25 cellular contexts compared by ENCODE assay signal in the genomic region with DNA sequence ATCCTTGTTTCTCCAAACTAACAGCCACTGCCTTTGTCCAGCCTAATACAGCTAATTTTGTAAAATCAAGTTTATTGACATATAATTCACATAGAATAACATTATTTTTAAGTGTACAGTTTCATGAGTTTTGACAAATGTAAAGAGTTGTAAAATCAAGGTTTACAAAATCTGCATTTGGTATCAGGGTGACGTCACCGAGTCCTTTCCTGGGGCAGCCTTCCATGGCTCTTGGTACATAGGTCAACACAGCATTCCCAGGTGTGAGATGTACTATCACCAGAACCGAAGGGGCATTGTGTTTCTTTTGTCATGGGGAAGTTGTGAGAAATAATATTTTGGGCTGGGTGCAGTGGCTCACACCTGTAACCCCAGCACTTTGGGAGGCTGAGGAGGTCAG. TPM values are rescaled to one million over a fixed set of nuclear protein-coding genes. Genes with fewer than 3 reads are reported as not detected.
DNase-seq lines count a peak whose midpoint lies in the region; ATAC-seq, FAIRE-seq and TF ChIP-seq lines count a peak whose summit lies in the region.
"Had no signal": no experiment of that assay in that cellular context is flagged by ENCODE, and none has a peak within 500 bp of the region (broad histone marks: within the 10 kb centered on the region; RNA-seq: fewer than 3 reads in every experiment).

No MANE protein-coding gene starts in this region.

- H4K5ac ChIP-seq in H9 (ENCODE audit: insufficient read length, low read depth, low read length) = no peak overlapping the region

- no peak overlapping the region for H3K4me2 ChIP-seq in H9 (ENCODE audit: insufficient read depth, insufficient read length, low read length)
- no peak overlapping the region for H3K4me2 ChIP-seq in K562 (ENCODE audit: insufficient read depth, low read length)
- H3K4me2 ChIP-seq: A549; BLaER1 treated with 17β-estradiol and CSF1 and Interleukin-3, amounts not matched to agents 10 nM and 100 nM had no signal

- in situ Hi-C loops in K562 (cut with MboI) = no loop called here

- H2BK5ac ChIP-seq in H9 (ENCODE audit: insufficient read length, low read length) = no peak overlapping the region

- intact Hi-C loops in K562 (cut with micrococcal nuclease) = no loop called here

- H3K36me3 Mint-ChIP-seq in H9 (ENCODE audit: insufficient read depth in 1 of 3, low read depth in 3 of 3) = peaks cover 0 to 12% (median 5%) of the 10 kb centered on the region in 3 experiments; a peak in 2 of 7 replicates
- H3K36me3 Mint-ChIP-seq: CD14-positive monocyte; CD4-positive, alpha-beta memory T cell had no signal

- H3K27ac ChIP-seq in H9 (ENCODE audit: insufficient read length, low read depth, low read length) (no peak overlapping the region), K562 (ENCODE audit: extremely low read depth, low read depth, low read length) (no peak overlapping the region), small intestine (ENCODE audit: low read depth in 1 of 2, low read length in 1 of 2) (no peak overlapping the region)
- H3K27ac ChIP-seq: A549; BLaER1 treated with 17β-estradiol and CSF1 and Interleukin-3, amounts not matched to agents 10 nM and 100 nM had no signal

- DNase-seq in H9 = peak; percentile 16
- no peak for DNase-seq in K562 (ENCODE audit: extremely low read depth in 1 of 4, low spot score in 3 of 4)
- peak; percentile 22 for DNase-seq in islet precursor cell
- DNase-seq in small intestine = peak; percentile 34
- DNase-seq in NCI-H1048 (lab: John Stamatoyannopoulos, UW) = no peak
- DNase-seq in HEK293T (ENCODE audit: extremely low spot score) = no peak
- DNase-seq: 8988T; ACHN; AML-193; BE2C; Calu3; CD4-positive, alpha-beta memory T cell; COR-L47; DMS53; DMS79 treated with DMSO at 0.1 percent for 48 hours; GF-D8; GOT3; HCEC 1CT had no signal

- H4K8ac ChIP-seq in H9 (replicated peaks; ENCODE audit: insufficient read length, low read depth, low read length) = no peak overlapping the region

- no peak for TF ChIP-seq CTCF in H9 (conservative IDR thresholded peaks at IDR 0.05)
- TF ChIP-seq CTCF in K562 (IDR thresholded peaks at IDR 0.05 in 2 of 3, conservative IDR thresholded peaks at IDR 0.05 in 1 of 3; ENCODE audit: insufficient read depth in 2 of 3, low read depth in 1 of 3, low read length in 3 of 3) = no peak

- H3K36me3 ChIP-seq in K562 (ENCODE audit: control insufficient read depth, insufficient read depth, low read length) (no peaks in the 10 kb centered on the region), small intestine (ENCODE audit: control insufficient read depth in 2 of 2, insufficient read depth in 2 of 2, low read length in 2 of 2) (no peaks in the 10 kb centered on the region)
- H3K36me3 ChIP-seq: BE2C; BLaER1 treated with 17β-estradiol and CSF1 and Interleukin-3, amounts not matched to agents 10 nM and 100 nM had no signal

- H3K27me3 Mint-ChIP-seq in H9 (ENCODE audit: low read depth) = no peaks in the 10 kb centered on the region

- H3K23ac ChIP-seq in H9 (ENCODE audit: insufficient read length, low read depth, low read length) = no peak overlapping the region

- no peaks in the 10 kb centered on the region for H3K23me2 ChIP-seq in H9 (ENCODE audit: insufficient read length, low read depth, low read length, poor library complexity, severe bottlenecking)

- CTCF ChIA-PET in K562 (lab: Yijun Ruan, JAX; ENCODE audit: low intra/inter-chr PET ratio) = no interaction called here
- CTCF ChIA-PET in HEK293T (lab: Yijun Ruan, JAX) = no interaction called here

- no peak overlapping the region for H2BK12ac ChIP-seq in H9 (ENCODE audit: insufficient read length, low read depth, low read length)

- H3K27me3 ChIP-seq in H9 (ENCODE audit: insufficient read depth, low read length) (no peaks in the 10 kb centered on the region), K562 (ENCODE audit: control insufficient read depth in 2 of 2, insufficient read depth in 2 of 2, low read length in 2 of 2) (peaks cover 4 to 8% of the 10 kb centered on the region in 2 experiments; a peak in 2 of 5 replicates), small intestine (ENCODE audit: control insufficient read depth in 2 of 2, insufficient read depth in 2 of 2, low read length in 2 of 2) (no peaks in the 10 kb centered on the region)
- H3K27me3 ChIP-seq: BE2C; BLaER1 treated with 17β-estradiol and CSF1 and Interleukin-3, amounts not matched to agents 10 nM and 100 nM had no signal

- no peak overlapping the region for H2BK15ac ChIP-seq in H9 (ENCODE audit: low read depth, low read length)

- H4K20me1 ChIP-seq in H9 (ENCODE audit: control insufficient read depth, insufficient read depth, insufficient read length) (no peaks in the 10 kb centered on the region), K562 (replicated peaks; ENCODE audit: control insufficient read depth, insufficient read depth, low read length) (no peaks in the 10 kb centered on the region; the same call in 1 of the 2 replicates)
- H4K20me1 ChIP-seq: BLaER1 treated with 17β-estradiol and CSF1 and Interleukin-3, amounts not matched to agents 10 nM and 100 nM had no signal

- H3K9me3 ChIP-seq in H9 (ENCODE audit: control insufficient read depth, low read depth, low read length) (no peaks in the 10 kb centered on the region), K562 (replicated peaks; ENCODE audit: control insufficient read depth, insufficient read depth, low read depth, low read length) (no peaks in the 10 kb centered on the region; the same call in 1 of the 2 replicates), small intestine (ENCODE audit: control insufficient read depth, low read depth) (no peaks in the 10 kb centered on the region)
- H3K9me3 ChIP-seq: BE2C had no signal

- FAIRE-seq in K562 (lab: Jason Lieb, UNC) (no peak), small intestine (lab: Jason Lieb, UNC) (no peak)
- FAIRE-seq: A549, GM12891, GM18507, H54 had no signal

- no peak overlapping the region for H3K18ac ChIP-seq in H9 (ENCODE audit: insufficient read length, low read depth, low read length)

- H3K9ac ChIP-seq in H9 (ENCODE audit: extremely low read depth, insufficient read length, low read length) (no peak overlapping the region), K562 (ENCODE audit: insufficient read depth in 1 of 2, low read depth in 2 of 2, low read length in 2 of 2) (no peak overlapping the region)
- H3K9ac ChIP-seq: BLaER1 treated with 17β-estradiol and CSF1 and Interleukin-3, amounts not matched to agents 10 nM and 100 nM had no signal

- TF ChIP-seq RAD21 in K562 (CRISPR knock-in tag; conservative IDR thresholded peaks at IDR 0.05 in 1 of 2, IDR thresholded peaks at IDR 0.05 in 1 of 2) = no peak

- no CpG with 5 or more reads among the region's 3 CpGs for WGBS in H9 (ENCODE audit: extremely low coverage, insufficient read length, low lambda C conversion rate)
- WGBS in K562 (ENCODE audit: insufficient coverage, low coverage, missing lambda C conversion rate) = 19% methylated on average over 3 of the region's 3 CpGs
- WGBS in small intestine, 3 donors = 22 to 74% (median 58%) methylated on average over 3 of the region's 3 CpGs

- H3K4me3 ChIP-seq in K562 (no peak overlapping the region), small intestine (ENCODE audit: low read depth in 1 of 2, low read length in 2 of 2) (no peak overlapping the region)
- H3K4me3 ChIP-seq: A549; BLaER1 treated with 17β-estradiol and CSF1 and Interleukin-3, amounts not matched to agents 10 nM and 100 nM had no signal

- no peak overlapping the region for H2BK20ac ChIP-seq in H9 (ENCODE audit: low read depth, low read length, poor library complexity, severe bottlenecking)

- H3K9me3 Mint-ChIP-seq in H9 = peaks cover 8 to 9% of the 10 kb centered on the region in 2 experiments; a peak in 4 of 5 replicates

- H3K79me2 ChIP-seq in H9 (ENCODE audit: insufficient read depth, low read length) (no peaks in the 10 kb centered on the region), K562 (ENCODE audit: control insufficient read depth, insufficient read depth, low read length) (no peaks in the 10 kb centered on the region)

- POLR2A ChIA-PET in K562 (lab: Yijun Ruan, JAX) (interaction anchor here (0.8 to 1.6 kb wide), 2 partner anchors 15 to 19 kb away, joined by 3 to 5 read pairs; no protein-coding TSS in a partner anchor), HEK293T (lab: Yijun Ruan, JAX) (no interaction called here)

- no peak overlapping the region for H4K91ac ChIP-seq in H9 (ENCODE audit: insufficient read length, low read depth, low read length)

- H3K27ac Mint-ChIP-seq in H9 = no peak overlapping the region
- H3K27ac Mint-ChIP-seq: CD14-positive monocyte; CD4-positive, alpha-beta memory T cell had no signal

- no TSS peak for BruUV-seq in K562 (replicated peaks; lab: Mats Ljungman, UMichigan)

- TF ChIP-seq EP300 in K562 (IDR thresholded peaks at IDR 0.05; ENCODE audit: low read length) = no peak

- no peaks in the 10 kb centered on the region for H3K9me1 ChIP-seq in K562 (ENCODE audit: control insufficient read depth, insufficient read depth, low read length)

- TF ChIP-seq POLR2A in K562 (conservative IDR thresholded peaks at IDR 0.05) = no peak

- no peak overlapping the region for H2AFZ ChIP-seq in H9 (ENCODE audit: low read length)
- H2AFZ ChIP-seq in K562 (ENCODE audit: low read depth, low read length) = no peak overlapping the region

- no peak overlapping the region for H3K56ac ChIP-seq in H9 (ENCODE audit: insufficient read length, low read depth, low read length)

- H3K4me1 ChIP-seq in H9 (ENCODE audit: insufficient read depth, low read length) (no peaks in the 10 kb centered on the region; the same call in 1 of the 2 replicates), K562 (replicated peaks in 1 of 2; ENCODE audit: control insufficient read depth in 2 of 2, insufficient read depth in 2 of 2, low read length in 2 of 2) (peaks cover 2 to 4% of the 10 kb centered on the region in 2 experiments; a peak in 2 of 5 replicates), small intestine (ENCODE audit: control insufficient read depth in 2 of 2, insufficient read depth in 1 of 2, low read depth in 1 of 2, low read length in 1 of 2) (no peaks in the 10 kb centered on the region)
- H3K4me1 ChIP-seq: A549, BE2C had no signal

- peaks cover 12% of the 10 kb centered on the region in 2 experiments for H3K4me1 Mint-ChIP-seq in H9
- H3K4me1 Mint-ChIP-seq: CD4-positive, alpha-beta memory T cell had no signal

- H3K4ac ChIP-seq in H9 (ENCODE audit: low read depth, low read length) = no peak overlapping the region

- no peak overlapping the region for H2BK120ac ChIP-seq in H9 (ENCODE audit: low read depth, low read length, poor library complexity, severe bottlenecking)

- no peaks in the 10 kb centered on the region for H3K79me1 ChIP-seq in H9 (ENCODE audit: insufficient read depth, low read depth, low read length, poor library complexity, severe bottlenecking)

- H3K14ac ChIP-seq in H9 (ENCODE audit: insufficient read depth, low read length) = no peak overlapping the region

- no peak overlapping the region for H2AK5ac ChIP-seq in H9 (ENCODE audit: insufficient read length, low read length)

- no peak for ATAC-seq in K562
- ATAC-seq in HG02870 (IDR thresholded peaks at IDR 0.05; ENCODE audit: unreplicated experiment) = no peak

- H3K4me3 Mint-ChIP-seq in H9 = no peak overlapping the region
- H3K4me3 Mint-ChIP-seq: CD14-positive monocyte; CD4-positive, alpha-beta memory T cell had no signal

- H3T11ph ChIP-seq in H9 (ENCODE audit: low read length) = no peak overlapping the region

RNA-seq across cellular contexts. Expression of a gene that starts 42.9 kb away (rescaled TPM):
- total RNA-seq in H9 (2021) (90.5 and 92.9 TPM in 2 replicates), K562 (2014; rRNA removed) (36.6 and 46.1 TPM in 2 replicates), K562 (2014; rRNA removed; fragmentation: Illumina TruSeq; extraction: Trizol) (60.9 and 84.1 TPM in 2 replicates), K562 (2015; rRNA removed; fragmentation: Illumina TruSeq; extraction: Trizol) (47.3 and 54.8 TPM in 2 replicates), K562 (2021) (90.0 and 103 TPM in 2 replicates)
- total RNA-seq in K562 (2011; cell fraction: chromatin; rRNA removed; ENCODE audit: low replicate concordance) = 38.5 and 116 TPM in 2 replicates
- 19.7 and 20.5 TPM in 2 replicates for total RNA-seq in K562 (2011; cell fraction: nucleolus; rRNA removed)
- 33.6 and 56.9 TPM in 2 replicates for total RNA-seq in K562 (2011; cell fraction: nucleoplasm; rRNA removed)
- polyA plus RNA-seq in K562 (2011; rRNA removed) (55.0 and 87.9 TPM in 2 replicates), K562 (2014; fragmentation: Illumina TruSeq; extraction: Trizol) (136 and 150 TPM in 2 replicates), K562 (2014; fragmentation: Nextera tagmentation; extraction: Ambion mirVana) (10 to 100 TPM; 39.5 to 65.5 TPM), K562 (2014; rRNA removed) (86.9 and 108 TPM in 2 replicates), small intestine (10 to 100 TPM; 12.5 to 17.4 (median 15.9) TPM)
- 15.6 and 22.5 TPM in 2 replicates for polyA plus RNA-seq in K562 (2011; cell fraction: cytosol; rRNA removed)
- 15.6 and 20.4 TPM in 2 replicates for polyA plus RNA-seq in K562 (2011; cell fraction: nucleus; rRNA removed)
- 46.5 and 101 TPM in 2 replicates for polyA plus RNA-seq in K562 (2012)
- polyA minus RNA-seq in K562 (2011; rRNA and poly(A)+ RNA removed) = 75.8 and 76.9 TPM in 2 replicates
- polyA minus RNA-seq in K562 (2011; cell fraction: cytosol; rRNA and poly(A)+ RNA removed) = 27.1 and 32.6 TPM in 2 replicates
- polyA minus RNA-seq in K562 (2011; cell fraction: nucleus; rRNA and poly(A)+ RNA removed) = 15.3 and 26.3 TPM in 2 replicates

RNA-seq across cellular contexts. Expression of a gene that starts 53.6 kb away (rescaled TPM):
- 37.5 and 39.1 TPM in 2 replicates for total RNA-seq in H9 (2021)
- 2.3 and 5.3 TPM in 2 replicates for total RNA-seq in K562 (2011; cell fraction: chromatin; rRNA removed; ENCODE audit: low replicate concordance)
- total RNA-seq in K562 (2011; cell fraction: nucleolus; rRNA removed) = 0.53 and 1.2 TPM in 2 replicates
- total RNA-seq in K562 (2011; cell fraction: nucleoplasm; rRNA removed) = 1.8 TPM in 2 replicates
- total RNA-seq in K562 (2014; rRNA removed) = 0.37 and 0.82 TPM in 2 replicates
- 0.70 and 0.80 TPM in 2 replicates for total RNA-seq in K562 (2014; rRNA removed; fragmentation: Illumina TruSeq; extraction: Trizol)
- 0.25 and 0.53 TPM in 2 replicates for total RNA-seq in K562 (2015; rRNA removed; fragmentation: Illumina TruSeq; extraction: Trizol)
- 0.85 and 1.1 TPM in 2 replicates for total RNA-seq in K562 (2021)
- polyA plus RNA-seq in K562 (2011; rRNA removed) = 0.65 and 0.76 TPM in 2 replicates
- 0.21 and 0.65 TPM in 2 replicates for polyA plus RNA-seq in K562 (2011; cell fraction: cytosol; rRNA removed)
- polyA plus RNA-seq in K562 (2011; cell fraction: nucleus; rRNA removed) = 0.30 and 0.56 TPM in 2 replicates
- polyA plus RNA-seq in K562 (2012) = 0.56 and 0.58 TPM in 2 replicates
- 0.83 and 1.0 TPM in 2 replicates for polyA plus RNA-seq in K562 (2014; fragmentation: Illumina TruSeq; extraction: Trizol)
- polyA plus RNA-seq in K562 (2014; fragmentation: Nextera tagmentation; extraction: Ambion mirVana) = under 1 TPM; 0.11 to 0.45 TPM
- polyA plus RNA-seq in K562 (2014; rRNA removed) = 0.37 and 0.49 TPM in 2 replicates
- 1.3 and 2.2 TPM in 2 replicates for polyA minus RNA-seq in K562 (2011; rRNA and poly(A)+ RNA removed)
- polyA minus RNA-seq in K562 (2011; cell fraction: cytosol; rRNA and poly(A)+ RNA removed) = 0.48 TPM in 1 of 2 replicates, not detected in the other
- polyA minus RNA-seq in K562 (2011; cell fraction: nucleus; rRNA and poly(A)+ RNA removed) = 0.56 and 0.67 TPM in 2 replicates
- polyA plus RNA-seq in small intestine = 10 to 100 TPM in 1 of 3 donors, 1 to 10 TPM in 1, under 1 TPM in 1; 0.67 to 11.7 (median 3.5) TPM

Comparison
In these comparisons a context has a peak if more than half of its experiments do, and no peak if none do; other contexts are left out.
1. DNase-seq: peak in H9 (single experiment), islet precursor cell (single experiment) and small intestine (single experiment); none in K562 (0 of 4), NCI-H1048 (single experiment) and HEK293T (single experiment).